8 cellular contexts compared by ENCODE assay signal in the genomic region with DNA sequence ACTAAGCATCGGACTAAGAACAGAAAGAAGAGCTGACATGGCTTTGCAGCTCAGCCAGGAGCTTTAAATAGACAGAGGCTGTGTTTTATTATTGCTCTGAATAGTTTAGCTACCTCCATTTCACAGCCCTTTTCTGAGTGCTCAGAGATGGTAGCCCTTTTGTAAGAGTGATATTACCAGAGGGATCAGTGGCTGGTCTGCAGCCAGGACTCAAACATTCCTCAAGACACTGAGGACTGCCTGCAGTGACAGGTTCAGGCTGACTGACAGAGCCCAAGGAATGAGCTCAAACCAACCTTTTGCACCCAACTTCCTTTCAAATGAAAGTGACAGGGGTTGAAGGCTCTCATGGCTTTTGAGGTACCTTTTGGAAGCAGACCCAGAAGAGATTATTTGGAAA.
DNase-seq lines count a peak whose midpoint lies in the region; ATAC-seq, FAIRE-seq and TF ChIP-seq lines count a peak whose summit lies in the region.

No MANE protein-coding gene starts in this region.

- no peak overlapping the region for H3K9ac ChIP-seq in fibroblast of lung (ENCODE audit: insufficient read depth, low read length)

- no peak overlapping the region for H3K27ac ChIP-seq in fibroblast of lung (ENCODE audit: insufficient read depth, low read length)

- H3K27ac Mint-ChIP-seq in stimulated activated effector memory CD8-positive, alpha-beta T cell treated with anti-CD3 and anti-CD28 coated beads, Interleukin-12 subunit alpha, Interleukin-12 subunit beta, amount 100 ng/mL, for 72 hours: peak overlapping the region; percentile 73

- peak; percentile 49 for ATAC-seq in GM21717 (IDR thresholded peaks at IDR 0.05; ENCODE audit: unreplicated experiment)
- ATAC-seq in stimulated activated effector memory CD8-positive, alpha-beta T cell treated with anti-CD3 and anti-CD28 coated beads, Interleukin-12 subunit alpha, Interleukin-12 subunit beta, amount 100 ng/mL, for 72 hours: peak; percentile 32

- H3K4me1 ChIP-seq in fibroblast of lung (ENCODE audit: control insufficient read depth, extremely low read depth, insufficient read depth, low read length): no peaks in the 10 kb centered on the region

- no peaks in the 10 kb centered on the region for H3K79me2 ChIP-seq in fibroblast of lung (ENCODE audit: control insufficient read depth, insufficient read depth, low read length)

- peaks cover 23% of the 10 kb centered on the region for H3K4me1 Mint-ChIP-seq in stimulated activated effector memory CD8-positive, alpha-beta T cell treated with anti-CD3 and anti-CD28 coated beads, Interleukin-12 subunit alpha, Interleukin-12 subunit beta, amount 100 ng/mL, for 72 hours

- H3K36me3 ChIP-seq in GM06990 (ENCODE audit: control insufficient read depth, insufficient read depth, low read length) (no peaks in the 10 kb centered on the region), fibroblast of lung (ENCODE audit: control insufficient read depth, insufficient read depth, low read length) (no peaks in the 10 kb centered on the region)

- no peaks in the 10 kb centered on the region for H3K9me3 ChIP-seq in fibroblast of lung (ENCODE audit: control insufficient read depth, insufficient read depth, low read depth, low read length)

- H2AFZ ChIP-seq in fibroblast of lung (ENCODE audit: low read length): no peak overlapping the region

- H3K27me3 ChIP-seq in GM06990 (replicated peaks; ENCODE audit: control insufficient read depth, insufficient read depth, low read length) (no peaks in the 10 kb centered on the region), fibroblast of lung (ENCODE audit: control insufficient read depth, insufficient read depth, low read length) (no peaks in the 10 kb centered on the region)

- H3K4me2 ChIP-seq in fibroblast of lung (ENCODE audit: extremely low read depth, insufficient read depth, low read length): peak overlapping the region; percentile 65

- H3K4me3 ChIP-seq in GM06990 (replicated peaks; ENCODE audit: low read depth, low read length) (peak overlapping the region; percentile 51), fibroblast of lung (replicated peaks in 1 of 4; ENCODE audit: control extremely low read depth in 1 of 4, insufficient read depth in 1 of 4, low read depth in 3 of 4, low read length in 4 of 4) (no peak overlapping the region)

- DNase-seq in GM06990 (ENCODE audit: extremely low read depth, insufficient read length): peak; percentile 9
- peak; percentile 46 for DNase-seq in NAMALWA (ENCODE audit: low spot score)
- DNase-seq in fibroblast of lung (ENCODE audit: low read depth in 2 of 2): no peak
- DNase-seq in stimulated activated effector memory CD8-positive, alpha-beta T cell treated with anti-CD3 and anti-CD28 coated beads, Interleukin-12 subunit alpha, Interleukin-12 subunit beta, amount 100 ng/mL, for 72 hours (ENCODE audit: low spot score in 2 of 2): no peak
- DNase-seq in RCC 7860 (ENCODE audit: low spot score): no peak
- DNase-seq in NCI-H2029 treated with DMSO at 0.1 percent for 48 hours (lab: John Stamatoyannopoulos, UW): no peak
- DNase-seq in NOMO-1 treated with dmso at 0.1 percent for 144 hours (lab: John Stamatoyannopoulos, UW; ENCODE audit: unreplicated experiment): no peak

- no peaks in the 10 kb centered on the region for H3K36me3 Mint-ChIP-seq in stimulated activated effector memory CD8-positive, alpha-beta T cell treated with anti-CD3 and anti-CD28 coated beads, Interleukin-12 subunit alpha, Interleukin-12 subunit beta, amount 100 ng/mL, for 72 hours

- H3K9me3 Mint-ChIP-seq in stimulated activated effector memory CD8-positive, alpha-beta T cell treated with anti-CD3 and anti-CD28 coated beads, Interleukin-12 subunit alpha, Interleukin-12 subunit beta, amount 100 ng/mL, for 72 hours: no peaks in the 10 kb centered on the region

- TF ChIP-seq CTCF in GM06990 (IDR thresholded peaks at IDR 0.05; ENCODE audit: insufficient read depth, low read length, poor library complexity, severe bottlenecking) (no peak), fibroblast of lung (conservative IDR thresholded peaks at IDR 0.05 in 1 of 2, IDR thresholded peaks at IDR 0.05 in 1 of 2; ENCODE audit: low read depth in 1 of 2, low read length in 2 of 2) (no peak)

- no peaks in the 10 kb centered on the region for H4K20me1 ChIP-seq in fibroblast of lung (ENCODE audit: control insufficient read depth, extremely low read depth, insufficient read depth, low read length)

- H3K4me3 Mint-ChIP-seq in stimulated activated effector memory CD8-positive, alpha-beta T cell treated with anti-CD3 and anti-CD28 coated beads, Interleukin-12 subunit alpha, Interleukin-12 subunit beta, amount 100 ng/mL, for 72 hours: peak overlapping the region; percentile 63

- no peak for FAIRE-seq in RCC 7860 (lab: Jason Lieb, UNC)

Comparison
In these comparisons a context has a peak if more than half of its experiments do, and no peak if none do; other contexts are left out.
1. DNase-seq: peak in GM06990 (single experiment) and NAMALWA (single experiment); none in fibroblast of lung (0 of 2), stimulated activated effector memory CD8-positive, alpha-beta T cell treated with anti-CD3 and anti-CD28 coated beads, Interleukin-12 subunit alpha, Interleukin-12 subunit beta, amount 100 ng/mL, for 72 hours (0 of 2), RCC 7860 (single experiment), NCI-H2029 treated with DMSO at 0.1 percent for 48 hours (single experiment) and NOMO-1 treated with dmso at 0.1 percent for 144 hours (single experiment).